In the genomic region with DNA sequence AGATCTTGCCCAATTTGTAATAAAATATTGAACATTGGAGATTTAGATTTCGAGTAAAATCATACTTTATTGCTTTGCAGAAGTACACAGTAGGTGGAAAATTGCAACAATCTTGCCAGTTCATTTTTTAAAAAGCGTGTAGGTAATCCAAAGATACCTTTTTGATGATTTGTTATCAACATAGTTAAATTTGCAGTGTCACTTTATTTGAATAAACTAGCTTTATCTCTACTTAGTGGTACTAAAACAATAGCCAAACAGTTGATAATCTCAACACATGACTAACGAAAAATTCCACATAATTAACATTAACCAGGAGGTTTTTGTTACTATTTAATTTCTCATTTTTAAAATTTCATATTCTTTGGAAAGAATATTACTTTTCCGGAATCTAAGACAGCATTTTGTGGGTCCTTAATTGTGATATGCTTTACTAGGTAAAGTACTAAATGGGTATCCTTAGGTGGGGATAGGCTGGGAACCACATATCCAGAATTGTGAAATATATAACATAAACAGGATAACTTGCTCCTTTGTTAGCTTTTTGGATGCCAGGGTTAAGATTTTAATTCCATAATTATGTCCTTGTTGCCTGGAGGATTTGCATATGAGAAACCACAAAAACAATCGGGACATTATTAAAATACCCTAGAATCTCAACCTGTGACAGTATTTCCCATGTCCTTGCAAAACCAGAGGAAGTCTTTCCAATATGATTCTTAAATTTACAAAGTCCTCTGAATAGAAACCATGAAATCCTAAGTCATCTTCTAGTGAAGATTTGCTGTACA, we compare ENCODE assay signal across 11 cellular contexts. TPM values are rescaled to one million over a fixed set of nuclear protein-coding genes. Genes with fewer than 3 reads are reported as not detected.
DNase-seq lines count a peak whose midpoint lies in the region; ATAC-seq and TF ChIP-seq lines count a peak whose summit lies in the region.
"Had no signal": no experiment of that assay in that cellular context is flagged by ENCODE, and none has a peak within 500 bp of the region (broad histone marks: within the 10 kb centered on the region; RNA-seq: fewer than 3 reads in every experiment).

No MANE protein-coding gene starts in this region.

- H3K4me3 ChIP-seq in CD8-positive, alpha-beta T cell (ENCODE audit: low read depth, low read length): no peak overlapping the region
- H3K4me3 ChIP-seq in Loucy (ENCODE audit: low read length, poor library complexity, severe bottlenecking) (no peak overlapping the region), neuron (ENCODE audit: low read length) (peak overlapping the region; percentile 97), esophagus squamous epithelium (no peak overlapping the region), body of pancreas (no peak overlapping the region)
- H3K4me3 ChIP-seq in effector memory CD4-positive, alpha-beta T cell (ENCODE audit: insufficient read depth, low read depth, low read length, poor library complexity, severe bottlenecking): peak overlapping the region; percentile 90

- peaks cover 61% of the 10 kb centered on the region for H3K4me1 ChIP-seq in CD8-positive, alpha-beta T cell (ENCODE audit: insufficient read depth, low read length)
- H3K4me1 ChIP-seq in Loucy (ENCODE audit: insufficient read depth, low read length, poor library complexity, severe bottlenecking): peaks cover 15% of the 10 kb centered on the region
- H3K4me1 ChIP-seq in effector memory CD4-positive, alpha-beta T cell (ENCODE audit: control insufficient read depth, insufficient read depth, low read length, poor library complexity, severe bottlenecking): peaks cover 29% of the 10 kb centered on the region
- peaks cover 54% of the 10 kb centered on the region for H3K4me1 ChIP-seq in neuron (ENCODE audit: insufficient read depth, low read length)
- H3K4me1 ChIP-seq in esophagus squamous epithelium: peaks cover 0 to 66% (median 13%) of the 10 kb centered on the region in 3 donors
- H3K4me1 ChIP-seq in body of pancreas: peaks cover 31% of the 10 kb centered on the region

- peak overlapping the region; percentile 80 for H3K4me2 ChIP-seq in Loucy (ENCODE audit: low read depth, low read length, poor library complexity, severe bottlenecking)

- H3K36me3 ChIP-seq in CD8-positive, alpha-beta T cell (ENCODE audit: insufficient read depth, low read length): no peaks in the 10 kb centered on the region
- no peaks in the 10 kb centered on the region for H3K36me3 ChIP-seq in Loucy (ENCODE audit: insufficient read depth, low read length)
- peaks cover 10% of the 10 kb centered on the region for H3K36me3 ChIP-seq in effector memory CD4-positive, alpha-beta T cell (ENCODE audit: control insufficient read depth, insufficient read depth, low read length)
- peaks cover 4% of the 10 kb centered on the region for H3K36me3 ChIP-seq in neuron (ENCODE audit: insufficient read depth, low read length)
- H3K36me3 ChIP-seq in esophagus squamous epithelium: peaks cover 0 to 3% (median 0%) of the 10 kb centered on the region in 3 donors
- H3K36me3 ChIP-seq in body of pancreas (replicated peaks in 1 of 2; ENCODE audit: insufficient read depth in 1 of 2, low read depth in 2 of 2): no peaks in the 10 kb centered on the region

- peaks cover 38% of the 10 kb centered on the region for H3K36me3 Mint-ChIP-seq in CD8-positive, alpha-beta T cell

- intact Hi-C loops in CD8-positive, alpha-beta T cell (cut with DNase I, micrococcal nuclease): loop anchor here in 1 of 2 experiments (10.0 kb wide), 1 partner anchor 1746 kb away; the partner anchor contains the start of gene RIOK2
- intact Hi-C loops in esophagus squamous epithelium (cut with DNase I) (no loop called here), body of pancreas (cut with DNase I) (no loop called here)

- H3K4me3 Mint-ChIP-seq in CD8-positive, alpha-beta T cell: peak overlapping the region; percentile 96

- no peak for DNase-seq in CD8-positive, alpha-beta T cell
- DNase-seq in effector memory CD4-positive, alpha-beta T cell: no peak
- DNase-seq in esophagus squamous epithelium (lab: John Stamatoyannopoulos, UW) (no peak), DMS79 (lab: John Stamatoyannopoulos, UW) (no peak), body of pancreas (no peak), ACHN (no peak)
- DNase-seq: erythroblast, NCI-H1092 treated with DMSO at 0.1 percent for 48 hours, NCI-H82 had no signal

- H3K27ac ChIP-seq in CD8-positive, alpha-beta T cell (ENCODE audit: low read depth, low read length): no peak overlapping the region
- peak overlapping the region; percentile 100 for H3K27ac ChIP-seq in effector memory CD4-positive, alpha-beta T cell (ENCODE audit: insufficient read depth, low read length, poor library complexity, severe bottlenecking)
- H3K27ac ChIP-seq in esophagus squamous epithelium (peak overlapping the region in 1 of 4 donors; percentile 100), body of pancreas (peak overlapping the region in 1 of 4 donors; percentile 97)

- no peak overlapping the region for H2AFZ ChIP-seq in Loucy (ENCODE audit: low read length)
- no peak overlapping the region for H2AFZ ChIP-seq in neuron (ENCODE audit: low read depth, low read length)

- ATAC-seq in CD8-positive, alpha-beta T cell: no peak
- ATAC-seq in body of pancreas: no peak

- peak overlapping the region; percentile 100 for H3K27ac Mint-ChIP-seq in CD8-positive, alpha-beta T cell

- POLR2A ChIA-PET in CD8-positive, alpha-beta T cell (lab: Charles Lee): interaction anchor here (0.8 to 1.4 kb wide), 2 partner anchors 95 to 97 kb away, joined by 4 to 7 read pairs; no protein-coding TSS in a partner anchor

- peaks cover 71% of the 10 kb centered on the region for H3K4me1 Mint-ChIP-seq in CD8-positive, alpha-beta T cell (ENCODE audit: low read depth)

- H3K9me3 Mint-ChIP-seq in CD8-positive, alpha-beta T cell: no peaks in the 10 kb centered on the region

- TF ChIP-seq POLR2A in esophagus squamous epithelium (IDR thresholded peaks at IDR 0.05): no peak
- no peak for TF ChIP-seq POLR2A in body of pancreas (IDR thresholded peaks at IDR 0.05)

- H3F3A ChIP-seq in Loucy (ENCODE audit: low read depth): no peaks in the 10 kb centered on the region

- H3K27me3 ChIP-seq in CD8-positive, alpha-beta T cell (ENCODE audit: insufficient read depth, low read length): no peaks in the 10 kb centered on the region
- no peaks in the 10 kb centered on the region for H3K27me3 ChIP-seq in Loucy (ENCODE audit: insufficient read depth, low read length, poor library complexity, severe bottlenecking)
- H3K27me3 ChIP-seq in effector memory CD4-positive, alpha-beta T cell (replicated peaks; ENCODE audit: control insufficient read depth, insufficient read depth, low read length, poor library complexity, severe bottlenecking): no peaks in the 10 kb centered on the region
- H3K27me3 ChIP-seq in neuron (ENCODE audit: insufficient read depth, low read length): no peaks in the 10 kb centered on the region
- H3K27me3 ChIP-seq in esophagus squamous epithelium: no peaks in the 10 kb centered on the region
- no peaks in the 10 kb centered on the region for H3K27me3 ChIP-seq in body of pancreas

- no peak for TF ChIP-seq CTCF in CD8-positive, alpha-beta T cell (IDR thresholded peaks at IDR 0.05)
- no peak for TF ChIP-seq CTCF in Loucy (conservative IDR thresholded peaks at IDR 0.05; ENCODE audit: low read length)
- no peak for TF ChIP-seq CTCF in esophagus squamous epithelium (IDR thresholded peaks at IDR 0.05)
- TF ChIP-seq CTCF in body of pancreas (IDR thresholded peaks at IDR 0.05): no peak

- no peaks in the 10 kb centered on the region for H3K9me2 ChIP-seq in Loucy (replicated peaks; ENCODE audit: low read depth, low read length)

- in situ Hi-C loops in ACHN (cut with HindIII; ENCODE audit: low pct_ligation_motif_present, low pct_unique_long_range_greater_than_20kb, low sequenced_read_pairs): no loop called here

- WGBS in esophagus squamous epithelium, 2 donors: 77 to 79% methylated on average over 5 of the region's 5 CpGs
- 37 to 42% methylated on average over 5 of the region's 5 CpGs for WGBS in body of pancreas, 2 donors

- H3K9me3 ChIP-seq in CD8-positive, alpha-beta T cell (ENCODE audit: low read length): no peaks in the 10 kb centered on the region
- H3K9me3 ChIP-seq in Loucy (ENCODE audit: insufficient read depth, low read depth, low read length) (no peaks in the 10 kb centered on the region), neuron (ENCODE audit: low read length) (no peaks in the 10 kb centered on the region), esophagus squamous epithelium (no peaks in the 10 kb centered on the region), body of pancreas (no peaks in the 10 kb centered on the region)
- H3K9me3 ChIP-seq in effector memory CD4-positive, alpha-beta T cell (ENCODE audit: control insufficient read depth, low read length): no peaks in the 10 kb centered on the region

- peaks cover 35% of the 10 kb centered on the region for H3K79me2 ChIP-seq in Loucy (ENCODE audit: insufficient read depth, low read length)

- H3K9ac ChIP-seq in Loucy (ENCODE audit: low read depth, low read length, poor library complexity, severe bottlenecking): no peak overlapping the region

- H3K27me3 Mint-ChIP-seq in CD8-positive, alpha-beta T cell (ENCODE audit: low read depth): no peaks in the 10 kb centered on the region

- H4K20me1 ChIP-seq in Loucy (ENCODE audit: insufficient read depth, low read length, poor library complexity, severe bottlenecking): peaks cover 27% of the 10 kb centered on the region

- CTCF ChIA-PET in CD8-positive, alpha-beta T cell (lab: Charles Lee): interaction anchor here (1.1 to 3.0 kb wide), 3 partner anchors 37 to 130 kb away, joined by 3 to 9 read pairs (median 8); no protein-coding TSS in a partner anchor

RNA-seq across cellular contexts. Expression of gene CHD1, which starts 2.4 kb away (rescaled TPM):
- 100 to 1,000 TPM; 319 to 327 TPM for total RNA-seq in CD8-positive, alpha-beta T cell
- 10 to 100 TPM; 27.3 to 48.5 (median 41.4) TPM for total RNA-seq in esophagus squamous epithelium
- 10 to 100 TPM; 29.7 to 40.0 TPM for total RNA-seq in body of pancreas

Comparison
In these comparisons a context has a peak if more than half of its experiments do, and no peak if none do; other contexts are left out.
1. H3K4me3 ChIP-seq: peak in effector memory CD4-positive, alpha-beta T cell (single experiment) and neuron (single experiment); none in CD8-positive, alpha-beta T cell (single experiment), Loucy (single experiment), esophagus squamous epithelium (0 of 4) and body of pancreas (0 of 2).
2. RNA of gene CHD1, which starts 2.4 kb away (total RNA-seq): 319 to 327 TPM in CD8-positive, alpha-beta T cell; 27.3 to 48.5 TPM in esophagus squamous epithelium and 29.7 to 40.0 TPM in body of pancreas; every median in the first group is over 4 times any median in the second.